Comparison of ENCODE assay signal across 1 cellular context in the genomic region with DNA sequence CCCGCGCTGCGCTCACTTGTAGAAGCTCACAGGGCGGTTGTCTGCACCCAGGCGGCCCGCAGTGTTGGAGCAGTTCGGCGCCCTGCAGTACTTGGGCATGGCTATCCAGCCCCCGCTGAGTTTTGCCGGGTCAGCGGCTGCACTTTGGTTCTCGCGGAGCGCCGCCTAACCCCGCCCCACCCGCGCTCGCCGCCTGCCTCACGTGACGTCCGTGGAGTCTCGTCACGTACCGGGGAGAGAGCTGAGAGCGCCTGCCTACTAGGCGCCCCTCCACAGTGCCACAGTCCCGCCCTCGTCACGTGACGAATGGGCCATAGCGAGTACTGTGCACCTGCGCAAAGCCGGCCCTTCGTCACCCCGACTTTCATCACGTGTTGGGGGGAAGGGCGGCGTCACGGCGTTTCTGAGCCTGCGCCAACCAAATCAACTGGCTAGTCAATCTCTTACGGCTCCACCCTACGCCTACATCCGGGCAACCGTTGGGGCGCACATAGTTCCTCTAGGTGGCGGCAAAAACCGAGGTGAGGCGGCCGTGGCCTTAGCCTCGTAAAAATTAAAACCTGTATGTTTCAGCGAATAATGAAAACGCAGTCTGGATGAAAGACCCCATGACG.
TF ChIP-seq lines count a peak whose summit lies in the region.

A gene with protein sequence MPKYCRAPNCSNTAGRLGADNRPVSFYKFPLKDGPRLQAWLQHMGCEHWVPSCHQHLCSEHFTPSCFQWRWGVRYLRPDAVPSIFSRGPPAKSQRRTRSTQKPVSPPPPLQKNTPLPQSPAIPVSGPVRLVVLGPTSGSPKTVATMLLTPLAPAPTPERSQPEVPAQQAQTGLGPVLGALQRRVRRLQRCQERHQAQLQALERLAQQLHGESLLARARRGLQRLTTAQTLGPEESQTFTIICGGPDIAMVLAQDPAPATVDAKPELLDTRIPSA (minus strand): TSS at position 167 of the 614 bp plus-strand sequence. CDS start 68 bp downstream, at position 99.

TF ChIP-seq in HepG2, 621 proteins besides CTCF, POLR2A, EP300 and RAD21 (continued from another document and continues in another):
- TF ChIP-seq, protein P1, sequence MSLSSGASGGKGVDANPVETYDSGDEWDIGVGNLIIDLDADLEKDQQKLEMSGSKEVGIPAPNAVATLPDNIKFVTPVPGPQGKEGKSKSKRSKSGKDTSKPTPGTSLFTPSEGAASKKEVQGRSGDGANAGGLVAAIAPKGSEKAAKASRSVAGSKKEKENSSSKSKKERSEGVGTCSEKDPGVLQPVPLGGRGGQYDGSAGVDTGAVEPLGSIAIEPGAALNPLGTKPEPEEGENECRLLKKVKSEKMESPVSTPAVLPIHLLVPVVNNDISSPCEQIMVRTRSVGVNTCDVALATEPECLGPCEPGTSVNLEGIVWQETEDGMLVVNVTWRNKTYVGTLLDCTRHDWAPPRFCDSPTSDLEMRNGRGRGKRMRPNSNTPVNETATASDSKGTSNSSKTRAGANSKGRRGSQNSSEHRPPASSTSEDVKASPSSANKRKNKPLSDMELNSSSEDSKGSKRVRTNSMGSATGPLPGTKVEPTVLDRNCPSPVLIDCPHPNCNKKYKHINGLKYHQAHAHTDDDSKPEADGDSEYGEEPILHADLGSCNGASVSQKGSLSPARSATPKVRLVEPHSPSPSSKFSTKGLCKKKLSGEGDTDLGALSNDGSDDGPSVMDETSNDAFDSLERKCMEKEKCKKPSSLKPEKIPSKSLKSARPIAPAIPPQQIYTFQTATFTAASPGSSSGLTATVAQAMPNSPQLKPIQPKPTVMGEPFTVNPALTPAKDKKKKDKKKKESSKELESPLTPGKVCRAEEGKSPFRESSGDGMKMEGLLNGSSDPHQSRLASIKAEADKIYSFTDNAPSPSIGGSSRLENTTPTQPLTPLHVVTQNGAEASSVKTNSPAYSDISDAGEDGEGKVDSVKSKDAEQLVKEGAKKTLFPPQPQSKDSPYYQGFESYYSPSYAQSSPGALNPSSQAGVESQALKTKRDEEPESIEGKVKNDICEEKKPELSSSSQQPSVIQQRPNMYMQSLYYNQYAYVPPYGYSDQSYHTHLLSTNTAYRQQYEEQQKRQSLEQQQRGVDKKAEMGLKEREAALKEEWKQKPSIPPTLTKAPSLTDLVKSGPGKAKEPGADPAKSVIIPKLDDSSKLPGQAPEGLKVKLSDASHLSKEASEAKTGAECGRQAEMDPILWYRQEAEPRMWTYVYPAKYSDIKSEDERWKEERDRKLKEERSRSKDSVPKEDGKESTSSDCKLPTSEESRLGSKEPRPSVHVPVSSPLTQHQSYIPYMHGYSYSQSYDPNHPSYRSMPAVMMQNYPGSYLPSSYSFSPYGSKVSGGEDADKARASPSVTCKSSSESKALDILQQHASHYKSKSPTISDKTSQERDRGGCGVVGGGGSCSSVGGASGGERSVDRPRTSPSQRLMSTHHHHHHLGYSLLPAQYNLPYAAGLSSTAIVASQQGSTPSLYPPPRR (CRISPR knock-in tag; IDR thresholded peaks at IDR 0.05; ENCODE audit: borderline replicate concordance) = peak; percentile 55; the same call in 1 of the 2 replicates
- TF ChIP-seq MXD4 (CRISPR knock-in tag; IDR thresholded peaks at IDR 0.05) = no peak
- peak; percentile 62 for TF ChIP-seq PHF5A (CRISPR knock-in tag; IDR thresholded peaks at IDR 0.05; ENCODE audit: low read depth, unreplicated experiment)
- peak; percentile 89; the same call in 1 of the 2 replicates for TF ChIP-seq ZNF564 (CRISPR knock-in tag; IDR thresholded peaks at IDR 0.05)
- no peak for TF ChIP-seq ZKSCAN1 (IDR thresholded peaks at IDR 0.05; ENCODE audit: low read length)
- TF ChIP-seq, protein P2, sequence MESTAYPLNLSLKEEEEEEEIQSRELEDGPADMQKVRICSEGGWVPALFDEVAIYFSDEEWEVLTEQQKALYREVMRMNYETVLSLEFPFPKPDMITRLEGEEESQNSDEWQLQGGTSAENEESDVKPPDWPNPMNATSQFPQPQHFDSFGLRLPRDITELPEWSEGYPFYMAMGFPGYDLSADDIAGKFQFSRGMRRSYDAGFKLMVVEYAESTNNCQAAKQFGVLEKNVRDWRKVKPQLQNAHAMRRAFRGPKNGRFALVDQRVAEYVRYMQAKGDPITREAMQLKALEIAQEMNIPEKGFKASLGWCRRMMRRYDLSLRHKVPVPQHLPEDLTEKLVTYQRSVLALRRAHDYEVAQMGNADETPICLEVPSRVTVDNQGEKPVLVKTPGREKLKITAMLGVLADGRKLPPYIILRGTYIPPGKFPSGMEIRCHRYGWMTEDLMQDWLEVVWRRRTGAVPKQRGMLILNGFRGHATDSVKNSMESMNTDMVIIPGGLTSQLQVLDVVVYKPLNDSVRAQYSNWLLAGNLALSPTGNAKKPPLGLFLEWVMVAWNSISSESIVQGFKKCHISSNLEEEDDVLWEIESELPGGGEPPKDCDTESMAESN (CRISPR knock-in tag; conservative IDR thresholded peaks at IDR 0.05) = peak; percentile 77
- TF ChIP-seq NAIF1 (CRISPR knock-in tag; IDR thresholded peaks at IDR 0.05; ENCODE audit: borderline replicate concordance) = peak; percentile 76; the same call in 1 of the 2 replicates
- peak; percentile 53; the same call in 1 of the 2 replicates for TF ChIP-seq ZNF33B (CRISPR knock-in tag; IDR thresholded peaks at IDR 0.05)
- TF ChIP-seq MIER2 (CRISPR knock-in tag; IDR thresholded peaks at IDR 0.05) = peak; percentile 53; the same call in 1 of the 2 replicates
- TF ChIP-seq ZFX (CRISPR knock-in tag; IDR thresholded peaks at IDR 0.05; ENCODE audit: low read depth) = peak; percentile 74; the same call in 1 of the 2 replicates
- no peak for TF ChIP-seq ZNF496 (CRISPR knock-in tag; IDR thresholded peaks at IDR 0.05; ENCODE audit: insufficient replicate concordance)
- TF ChIP-seq HES4 (CRISPR knock-in tag; IDR thresholded peaks at IDR 0.05; ENCODE audit: borderline replicate concordance) = peak; percentile 71; the same call in 1 of the 2 replicates
- peak; percentile 35; the same call in 1 of the 2 replicates for TF ChIP-seq RNF2 (conservative IDR thresholded peaks at IDR 0.05; ENCODE audit: low read depth)
- TF ChIP-seq EEA1 (CRISPR knock-in tag; IDR thresholded peaks at IDR 0.05; ENCODE audit: borderline replicate concordance) = no peak
- peak; percentile 74 for TF ChIP-seq ZMAT3 (CRISPR knock-in tag; conservative IDR thresholded peaks at IDR 0.05)
- TF ChIP-seq ZSCAN9 (CRISPR knock-in tag; IDR thresholded peaks at IDR 0.05; ENCODE audit: borderline replicate concordance) = no peak; the same call in 1 of the 2 replicates
- 0 out of 2 replicates have a peak, but pooled peaks have one; percentile 37 for TF ChIP-seq ZSCAN12 (CRISPR knock-in tag; IDR thresholded peaks at IDR 0.05)
- TF ChIP-seq PAX8 (CRISPR knock-in tag; IDR thresholded peaks at IDR 0.05; ENCODE audit: borderline replicate concordance) = no peak
- TF ChIP-seq, protein P3, sequence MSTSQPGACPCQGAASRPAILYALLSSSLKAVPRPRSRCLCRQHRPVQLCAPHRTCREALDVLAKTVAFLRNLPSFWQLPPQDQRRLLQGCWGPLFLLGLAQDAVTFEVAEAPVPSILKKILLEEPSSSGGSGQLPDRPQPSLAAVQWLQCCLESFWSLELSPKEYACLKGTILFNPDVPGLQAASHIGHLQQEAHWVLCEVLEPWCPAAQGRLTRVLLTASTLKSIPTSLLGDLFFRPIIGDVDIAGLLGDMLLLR (CRISPR knock-in tag; IDR thresholded peaks at IDR 0.05) = peak; percentile 89; the same call in 1 of the 2 replicates
- peak; percentile 69 for TF ChIP-seq ZFP37 (CRISPR knock-in tag; IDR thresholded peaks at IDR 0.05; ENCODE audit: borderline replicate concordance)
- TF ChIP-seq ZFAT (CRISPR knock-in tag; conservative IDR thresholded peaks at IDR 0.05) = peak; percentile 73; the same call in 1 of the 2 replicates
- peak; percentile 27; the same call in 1 of the 2 replicates for TF ChIP-seq KAT7 (CRISPR knock-in tag; IDR thresholded peaks at IDR 0.05; ENCODE audit: borderline replicate concordance)
- TF ChIP-seq PHF21A (CRISPR knock-in tag; IDR thresholded peaks at IDR 0.05) = peak; percentile 86
- no peak for TF ChIP-seq EED (CRISPR knock-in tag; IDR thresholded peaks at IDR 0.05)
- TF ChIP-seq HDAC2 (CRISPR knock-in tag; IDR thresholded peaks at IDR 0.05) = peak; percentile 85; the same call in 1 of the 2 replicates
- 0 out of 2 replicates have a peak, but pooled peaks have one; percentile 8 for TF ChIP-seq JDP2 (CRISPR knock-in tag; IDR thresholded peaks at IDR 0.05; ENCODE audit: borderline replicate concordance)
- peak; percentile 87; the same call in 1 of the 2 replicates for TF ChIP-seq ZNF350 (CRISPR knock-in tag; IDR thresholded peaks at IDR 0.05; ENCODE audit: borderline replicate concordance, low read depth)
- TF ChIP-seq ZSCAN21 (CRISPR knock-in tag; IDR thresholded peaks at IDR 0.05; ENCODE audit: borderline replicate concordance) = peak; percentile 63; the same call in 1 of the 2 replicates
- no peak; the same call in none of the 2 replicates for TF ChIP-seq STAG1 (CRISPR knock-in tag; IDR thresholded peaks at IDR 0.05)
- TF ChIP-seq, protein P4, sequence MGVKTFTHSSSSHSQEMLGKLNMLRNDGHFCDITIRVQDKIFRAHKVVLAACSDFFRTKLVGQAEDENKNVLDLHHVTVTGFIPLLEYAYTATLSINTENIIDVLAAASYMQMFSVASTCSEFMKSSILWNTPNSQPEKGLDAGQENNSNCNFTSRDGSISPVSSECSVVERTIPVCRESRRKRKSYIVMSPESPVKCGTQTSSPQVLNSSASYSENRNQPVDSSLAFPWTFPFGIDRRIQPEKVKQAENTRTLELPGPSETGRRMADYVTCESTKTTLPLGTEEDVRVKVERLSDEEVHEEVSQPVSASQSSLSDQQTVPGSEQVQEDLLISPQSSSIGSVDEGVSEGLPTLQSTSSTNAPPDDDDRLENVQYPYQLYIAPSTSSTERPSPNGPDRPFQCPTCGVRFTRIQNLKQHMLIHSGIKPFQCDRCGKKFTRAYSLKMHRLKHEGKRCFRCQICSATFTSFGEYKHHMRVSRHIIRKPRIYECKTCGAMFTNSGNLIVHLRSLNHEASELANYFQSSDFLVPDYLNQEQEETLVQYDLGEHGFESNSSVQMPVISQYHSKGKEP (CRISPR knock-in tag; IDR thresholded peaks at IDR 0.05) = 0 out of 2 replicates have a peak, but pooled peaks have one; percentile 11
- TF ChIP-seq FOXA1 (IDR thresholded peaks at IDR 0.05) = no peak
- 0 out of 2 replicates have a peak, but pooled peaks have one; percentile 26 for TF ChIP-seq FOXA1 (CRISPR knock-in tag; IDR thresholded peaks at IDR 0.05)
- TF ChIP-seq JUNB (CRISPR knock-in tag; IDR thresholded peaks at IDR 0.05; ENCODE audit: borderline replicate concordance) = no peak
- 0 out of 2 replicates have a peak, but pooled peaks have one; percentile 39 for TF ChIP-seq ZNF616 (CRISPR knock-in tag; IDR thresholded peaks at IDR 0.05; ENCODE audit: low read depth)
- TF ChIP-seq, protein P5, sequence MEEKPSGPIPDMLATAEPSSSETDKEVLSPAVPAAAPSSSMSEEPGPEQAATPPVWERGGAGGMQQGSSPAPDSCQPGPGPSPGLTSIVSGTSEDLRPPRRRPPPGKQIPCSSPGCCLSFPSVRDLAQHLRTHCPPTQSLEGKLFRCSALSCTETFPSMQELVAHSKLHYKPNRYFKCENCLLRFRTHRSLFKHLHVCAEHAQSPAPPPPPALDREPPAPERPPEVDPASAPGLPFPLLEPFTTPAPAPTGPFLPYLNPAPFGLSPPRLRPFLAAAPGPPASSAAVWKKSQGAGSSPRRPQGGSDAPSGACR (CRISPR knock-in tag; IDR thresholded peaks at IDR 0.05) = peak; percentile 80; the same call in 1 of the 2 replicates
- TF ChIP-seq JUND (CRISPR knock-in tag; IDR thresholded peaks at IDR 0.05) = no peak; the same call in 1 of the 2 replicates
- TF ChIP-seq, protein P6, sequence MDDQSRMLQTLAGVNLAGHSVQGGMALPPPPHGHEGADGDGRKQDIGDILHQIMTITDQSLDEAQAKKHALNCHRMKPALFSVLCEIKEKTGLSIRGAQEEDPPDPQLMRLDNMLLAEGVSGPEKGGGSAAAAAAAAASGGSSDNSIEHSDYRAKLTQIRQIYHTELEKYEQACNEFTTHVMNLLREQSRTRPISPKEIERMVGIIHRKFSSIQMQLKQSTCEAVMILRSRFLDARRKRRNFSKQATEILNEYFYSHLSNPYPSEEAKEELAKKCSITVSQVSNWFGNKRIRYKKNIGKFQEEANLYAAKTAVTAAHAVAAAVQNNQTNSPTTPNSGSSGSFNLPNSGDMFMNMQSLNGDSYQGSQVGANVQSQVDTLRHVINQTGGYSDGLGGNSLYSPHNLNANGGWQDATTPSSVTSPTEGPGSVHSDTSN (CRISPR knock-in tag; IDR thresholded peaks at IDR 0.05; ENCODE audit: borderline replicate concordance) = no peak
- no peak for TF ChIP-seq ZNF326 (CRISPR knock-in tag; IDR thresholded peaks at IDR 0.05; ENCODE audit: borderline replicate concordance)
- peak; percentile 75; the same call in 1 of the 2 replicates for TF ChIP-seq ESRRA (CRISPR knock-in tag; IDR thresholded peaks at IDR 0.05; ENCODE audit: low read depth)
- TF ChIP-seq, protein P7, sequence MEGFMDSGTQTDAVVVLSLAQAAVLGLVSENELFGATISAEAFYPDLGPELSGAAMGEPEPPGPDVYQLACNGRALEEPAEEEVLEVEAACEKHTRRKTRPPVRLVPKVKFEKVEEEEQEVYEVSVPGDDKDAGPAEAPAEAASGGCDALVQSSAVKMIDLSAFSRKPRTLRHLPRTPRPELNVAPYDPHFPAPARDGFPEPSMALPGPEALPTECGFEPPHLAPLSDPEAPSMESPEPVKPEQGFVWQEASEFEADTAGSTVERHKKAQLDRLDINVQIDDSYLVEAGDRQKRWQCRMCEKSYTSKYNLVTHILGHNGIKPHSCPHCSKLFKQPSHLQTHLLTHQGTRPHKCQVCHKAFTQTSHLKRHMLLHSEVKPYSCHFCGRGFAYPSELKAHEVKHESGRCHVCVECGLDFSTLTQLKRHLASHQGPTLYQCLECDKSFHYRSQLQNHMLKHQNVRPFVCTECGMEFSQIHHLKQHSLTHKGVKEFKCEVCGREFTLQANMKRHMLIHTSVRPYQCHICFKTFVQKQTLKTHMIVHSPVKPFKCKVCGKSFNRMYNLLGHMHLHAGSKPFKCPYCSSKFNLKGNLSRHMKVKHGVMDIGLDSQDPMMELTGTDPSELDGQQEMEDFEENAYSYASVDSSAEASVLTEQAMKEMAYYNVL (CRISPR knock-in tag; IDR thresholded peaks at IDR 0.05; ENCODE audit: borderline replicate concordance) = peak; percentile 72; the same call in 1 of the 2 replicates
- TF ChIP-seq ZNF788 (CRISPR knock-in tag; IDR thresholded peaks at IDR 0.05; ENCODE audit: borderline replicate concordance) = peak; percentile 71; the same call in 1 of the 2 replicates
- TF ChIP-seq YY1 (IDR thresholded peaks at IDR 0.05; ENCODE audit: insufficient read depth, insufficient replicate concordance, low read depth, low read length) = peak; percentile 28
- peak; percentile 51 for TF ChIP-seq TOPORS (CRISPR knock-in tag; IDR thresholded peaks at IDR 0.05)
- peak; percentile 44; the same call in 1 of the 2 replicates for TF ChIP-seq ZNF670 (CRISPR knock-in tag; IDR thresholded peaks at IDR 0.05; ENCODE audit: borderline replicate concordance)
- TF ChIP-seq, protein P8, sequence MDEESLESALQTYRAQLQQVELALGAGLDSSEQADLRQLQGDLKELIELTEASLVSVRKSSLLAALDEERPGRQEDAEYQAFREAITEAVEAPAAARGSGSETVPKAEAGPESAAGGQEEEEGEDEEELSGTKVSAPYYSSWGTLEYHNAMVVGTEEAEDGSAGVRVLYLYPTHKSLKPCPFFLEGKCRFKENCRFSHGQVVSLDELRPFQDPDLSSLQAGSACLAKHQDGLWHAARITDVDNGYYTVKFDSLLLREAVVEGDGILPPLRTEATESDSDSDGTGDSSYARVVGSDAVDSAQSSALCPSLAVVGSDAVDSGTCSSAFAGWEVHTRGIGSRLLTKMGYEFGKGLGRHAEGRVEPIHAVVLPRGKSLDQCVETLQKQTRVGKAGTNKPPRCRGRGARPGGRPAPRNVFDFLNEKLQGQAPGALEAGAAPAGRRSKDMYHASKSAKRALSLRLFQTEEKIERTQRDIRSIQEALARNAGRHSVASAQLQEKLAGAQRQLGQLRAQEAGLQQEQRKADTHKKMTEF (CRISPR knock-in tag; IDR thresholded peaks at IDR 0.05) = peak; percentile 90; the same call in 1 of the 2 replicates
- peak; percentile 54 for TF ChIP-seq BCL6 (CRISPR knock-in tag; IDR thresholded peaks at IDR 0.05)
- TF ChIP-seq AKAP8 (CRISPR knock-in tag; IDR thresholded peaks at IDR 0.05) = peak; percentile 60; the same call in 1 of the 2 replicates
